ENCODE assay signal across 14 cellular contexts in the genomic region with DNA sequence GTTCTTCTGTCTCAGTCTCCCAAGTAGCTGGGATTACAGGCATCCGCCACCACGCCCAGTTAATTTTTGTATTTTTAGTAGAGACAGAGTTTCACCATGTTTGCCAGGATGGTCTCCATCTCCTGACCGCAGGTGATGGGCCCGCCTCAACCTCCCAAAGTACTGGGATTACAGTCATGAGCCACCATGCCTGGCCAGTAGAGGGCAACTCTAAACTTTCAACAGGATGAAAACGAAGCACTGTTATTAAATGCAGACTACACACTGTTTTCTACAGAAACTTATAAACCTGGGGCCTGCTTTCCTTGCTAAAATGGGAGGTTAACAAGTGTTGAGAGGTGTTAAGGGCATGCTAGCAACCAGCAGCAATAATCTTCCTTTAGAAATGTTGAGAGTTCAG. TPM values are rescaled to one million over a fixed set of nuclear protein-coding genes. Genes with fewer than 3 reads are reported as not detected.
A peak's percentile ranks its signal among the peaks of the same experiment; 100 is the strongest.
DNase-seq lines count a peak whose midpoint lies in the region; ATAC-seq and TF ChIP-seq lines count a peak whose summit lies in the region.
"Had no signal": no experiment of that assay in that cellular context is flagged by ENCODE, and none has a peak within 500 bp of the region (broad histone marks: within the 10 kb centered on the region; RNA-seq: fewer than 3 reads in every experiment).

No MANE protein-coding gene starts in this region.

- TF ChIP-seq CTCF in AG09309 (IDR thresholded peaks at IDR 0.05; ENCODE audit: control insufficient read depth, insufficient read depth, low read depth, low read length, missing control alignments) (peak; percentile 21), GM12875 (IDR thresholded peaks at IDR 0.05; ENCODE audit: borderline replicate concordance, insufficient read depth, low read depth, low read length) (peak; percentile 23; the same call in 1 of the 2 replicates), VCaP (conservative IDR thresholded peaks at IDR 0.05) (peak; percentile 69), hepatocyte (IDR thresholded peaks at IDR 0.05; ENCODE audit: poor library complexity) (peak; percentile 30)

- no peak overlapping the region for H3K4me2 ChIP-seq in hepatocyte

- DNase-seq in AG09309 (ENCODE audit: low read depth) (no peak), hepatocyte (ENCODE audit: low spot score) (no peak), hypothalamus (lab: John Stamatoyannopoulos, UW) (no peak), 8988T (no peak)
- DNase-seq in stimulated activated CD4-positive, alpha-beta T cell treated with anti-CD3 and anti-CD28 coated beads, Interleukin-2, amount 100 ng/mL, for 24 hours, result no peak
- DNase-seq: effector memory CD4-positive, alpha-beta T cell; HCEC 1CT; hippocampal formation; NCI-H2171 treated with DMSO at 0.1 percent for 48 hours; stimulated activated CD4-positive, alpha-beta T cell treated with anti-CD3 and anti-CD28 coated beads, Interleukin-4, amount 100 ng/mL, for 1 hour; stimulated activated naive CD8-positive, alpha-beta T cell treated with anti-CD3 and anti-CD28 coated beads, Interleukin-15, Interleukin-2, amounts not matched to agents 100 U/mL and 50 U/mL, for 24 hours had no signal

- H3K4me3 ChIP-seq in AG09309 (ENCODE audit: control insufficient read depth, low read depth, low read length) (no peak overlapping the region), GM12875 (ENCODE audit: low read depth, low read length) (no peak overlapping the region), hepatocyte (no peak overlapping the region)

- peaks cover 31% of the 10 kb centered on the region for H3K79me2 ChIP-seq in hepatocyte

- WGBS in hepatocyte (ENCODE audit: low lambda C conversion rate, missing lambda C conversion rate), result 88% methylated on average over 5 of the region's 5 CpGs

- H3K27ac ChIP-seq in VCaP, result no peak overlapping the region
- H3K27ac ChIP-seq in hepatocyte, result no peak overlapping the region

- no peaks in the 10 kb centered on the region for H3K27me3 ChIP-seq in hepatocyte

- ATAC-seq in GM21381 (IDR thresholded peaks at IDR 0.05; ENCODE audit: unreplicated experiment), result no peak
- ATAC-seq: stimulated activated naive CD8-positive, alpha-beta T cell treated with anti-CD3 and anti-CD28 coated beads, Interleukin-15, Interleukin-2, amounts not matched to agents 100 U/mL and 50 U/mL, for 24 hours had no signal

- no peaks in the 10 kb centered on the region for H3K9me3 ChIP-seq in hepatocyte (ENCODE audit: low read depth)

- no peaks in the 10 kb centered on the region for H3K4me1 ChIP-seq in hepatocyte (ENCODE audit: insufficient read depth)

- no peaks in the 10 kb centered on the region for H3K9me2 ChIP-seq in hepatocyte (replicated peaks; ENCODE audit: insufficient read depth)

- peaks cover 3% of the 10 kb centered on the region for H4K20me1 ChIP-seq in hepatocyte (ENCODE audit: insufficient read depth, poor library complexity, severe bottlenecking)

- no peak overlapping the region for H2AFZ ChIP-seq in hepatocyte

- H3K36me3 ChIP-seq in hepatocyte (replicated peaks; ENCODE audit: insufficient read depth, low read depth), result peaks cover 6% of the 10 kb centered on the region

RNA-seq across cellular contexts. Expression of a gene that starts 7.6 kb away (rescaled TPM):
- total RNA-seq in hepatocyte, result 175 and 182 TPM in 2 replicates
- 132 and 149 TPM in 2 replicates for polyA plus RNA-seq in hepatocyte

RNA-seq across cellular contexts. Expression of a gene that starts 8.3 kb away (rescaled TPM):
- total RNA-seq in hepatocyte, result 65.5 and 70.4 TPM in 2 replicates
- 55.5 and 61.2 TPM in 2 replicates for polyA plus RNA-seq in hepatocyte

RNA-seq across cellular contexts. Expression of a gene that starts 9.5 kb away (rescaled TPM):
- total RNA-seq in hepatocyte, result 20.5 and 21.5 TPM in 2 replicates
- polyA plus RNA-seq in hepatocyte, result 27.4 and 52.2 TPM in 2 replicates

RNA-seq across cellular contexts. Expression of a gene that starts 30.8 kb away (rescaled TPM):
- total RNA-seq in hepatocyte, result 9.7 and 11.8 TPM in 2 replicates
- 12.4 and 16.1 TPM in 2 replicates for polyA plus RNA-seq in hepatocyte

RNA-seq across cellular contexts. Expression of a gene that starts 43.3 kb away (rescaled TPM):
- 37.4 and 38.7 TPM in 2 replicates for total RNA-seq in hepatocyte
- polyA plus RNA-seq in hepatocyte, result 74.7 and 82.3 TPM in 2 replicates
